7 cellular contexts compared by ENCODE assay signal in the genomic region with DNA sequence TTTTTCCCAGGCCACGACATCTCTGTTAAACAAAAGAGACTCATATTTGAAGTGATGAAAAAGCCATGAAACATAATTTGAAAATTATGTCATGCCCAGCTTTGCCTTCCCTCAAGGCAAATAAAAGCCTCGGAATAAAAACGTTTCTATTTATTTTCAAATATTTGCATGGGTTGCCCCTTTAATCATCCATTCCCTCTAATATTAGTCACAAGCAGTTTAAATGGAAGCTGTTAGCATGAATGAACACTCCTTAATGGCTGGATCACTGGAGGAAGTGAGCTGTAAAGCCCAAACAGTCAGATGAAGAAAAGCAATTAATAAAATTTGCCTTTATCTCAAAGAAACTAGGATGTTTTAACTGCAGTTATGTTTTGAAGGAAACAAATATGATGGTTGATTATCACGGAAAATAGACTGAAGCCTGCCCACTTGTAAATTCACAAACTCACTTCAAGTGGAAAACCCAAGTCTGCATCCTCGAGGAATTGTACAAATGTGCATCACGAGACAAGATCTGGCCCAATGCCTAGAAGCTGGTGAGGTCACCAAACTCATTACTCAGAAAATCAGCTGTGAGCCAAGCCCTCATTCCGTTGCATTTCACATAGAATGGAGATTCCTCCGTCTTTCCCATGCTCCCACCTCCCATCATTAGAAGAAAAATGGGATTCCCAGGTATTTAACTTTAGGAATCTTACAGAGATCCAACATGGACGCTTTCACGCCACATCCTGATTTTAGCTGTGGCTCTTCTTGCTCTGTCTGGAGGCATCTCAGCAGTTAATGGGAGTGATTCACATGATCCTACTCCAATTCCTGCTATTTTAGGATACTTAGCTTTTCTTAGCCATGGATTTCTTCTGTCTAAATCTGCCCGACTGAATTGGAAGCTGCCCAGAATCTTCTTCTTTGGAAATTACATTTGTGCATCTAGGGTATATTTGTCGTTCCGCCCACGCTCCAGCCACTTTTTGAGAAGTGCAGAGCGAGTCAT.
DNase-seq lines count a peak whose midpoint lies in the region; ATAC-seq and TF ChIP-seq lines count a peak whose summit lies in the region.

No MANE protein-coding gene starts in this region.

- H3K9me3 ChIP-seq in colonic mucosa (no peaks in the 10 kb centered on the region), lung (ENCODE audit: control insufficient read depth in 2 of 2, insufficient read depth in 1 of 2, low read length in 1 of 2) (no peaks in the 10 kb centered on the region)

- H3K4me1 ChIP-seq in colonic mucosa (no peaks in the 10 kb centered on the region), lung (ENCODE audit: control insufficient read depth in 2 of 2, insufficient read depth in 2 of 2, low read length in 2 of 2) (peaks cover 0 to 5% of the 10 kb centered on the region in 2 donors)

- DNase-seq in NCI-H1105 treated with DMSO at 0.1 percent for 48 hours (lab: John Stamatoyannopoulos, UW) (peak; percentile 52), colonic mucosa (peak; percentile 68), lung (ENCODE audit: low spot score) (peak; percentile 76), ureter (ENCODE audit: low spot score) (peak; percentile 89), cortex of kidney (lab: John Stamatoyannopoulos, UW) (no peak)
- no peak for DNase-seq in activated effector memory CD4-positive, alpha-beta T cell treated with anti-CD3 and anti-CD28 coated beads, Interleukin-2, amount 50 U/mL, for 16 hours
- DNase-seq in effector CD4-positive, alpha-beta T cell: no peak

- H3K4me3 ChIP-seq in colonic mucosa (no peak overlapping the region), lung (no peak overlapping the region)

- H3K9ac ChIP-seq in colonic mucosa (ENCODE audit: low read depth in 2 of 2, low read length in 2 of 2): no peak overlapping the region

- H3K36me3 ChIP-seq in colonic mucosa (no peaks in the 10 kb centered on the region), lung (ENCODE audit: control insufficient read depth in 2 of 2, insufficient read depth in 2 of 2, low read length in 2 of 2) (no peaks in the 10 kb centered on the region)

- H3K27ac ChIP-seq in colonic mucosa (peak overlapping the region; percentile 41), lung (ENCODE audit: low read depth in 1 of 2, low read length in 1 of 2) (no peak overlapping the region)

- no peak for TF ChIP-seq CTCF in colonic mucosa (IDR thresholded peaks at IDR 0.05)
- TF ChIP-seq CTCF in lung (IDR thresholded peaks at IDR 0.05; ENCODE audit: control extremely low read depth, extremely low read depth): no peak

- peak; percentile 30 for ATAC-seq in lung (ENCODE audit: insufficient read depth, low FRiP score)

- intact Hi-C loops in colonic mucosa (cut with DNase I): no loop called here

- H3K27me3 ChIP-seq in colonic mucosa: no peaks in the 10 kb centered on the region
- H3K27me3 ChIP-seq in lung (ENCODE audit: control insufficient read depth, insufficient read depth): no peaks in the 10 kb centered on the region

- 53 to 76% methylated on average over 15 of the region's 15 CpGs for WGBS in lung, 2 donors

Comparison
In these comparisons a context has a peak if more than half of its experiments do, and no peak if none do; other contexts are left out.
1. DNase-seq: peak in NCI-H1105 treated with DMSO at 0.1 percent for 48 hours (single experiment), colonic mucosa (single experiment), lung (single experiment) and ureter (single experiment); none in activated effector memory CD4-positive, alpha-beta T cell treated with anti-CD3 and anti-CD28 coated beads, Interleukin-2, amount 50 U/mL, for 16 hours (single experiment), cortex of kidney (single experiment) and effector CD4-positive, alpha-beta T cell (single experiment).